Comparison of ENCODE assay signal across 15 cellular contexts in genomic region chr10:62098278-62099121, GRCh38.
A peak's percentile ranks its signal among the peaks of the same experiment; 100 is the strongest.
DNase-seq lines count a peak whose midpoint lies in the region; ATAC-seq and TF ChIP-seq lines count a peak whose summit lies in the region.
"Had no signal": no experiment of that assay in that cellular context is flagged by ENCODE, and none has a peak within 500 bp of the region (broad histone marks: within the 10 kb centered on the region; RNA-seq: fewer than 3 reads in every experiment).

No MANE protein-coding gene starts in this region.

- DNase-seq in activated T-cell treated with anti-CD3 and anti-CD28 coated beads, Interleukin-2, amount 50 U/mL, for 72 hours: peak in 1 of 2 donors; percentile 19
- no peak for DNase-seq in activated T-cell treated with anti-CD3 and anti-CD28 coated beads, Interleukin-2, amount 50 U/mL, for 48 hours
- peak; percentile 8 for DNase-seq in HuH-7 (ENCODE audit: low spot score)
- no peak for DNase-seq in breast epithelium (ENCODE audit: low spot score in 2 of 2)
- DNase-seq in NCI-H2196 treated with DMSO at 0.1 percent for 48 hours (lab: John Stamatoyannopoulos, UW; ENCODE audit: unreplicated experiment): no peak
- no peak for DNase-seq in GM13976 (ENCODE audit: low spot score)
- DNase-seq in GOT3 (lab: John Stamatoyannopoulos, UW): no peak
- DNase-seq: lower lobe of right lung; nephron progenitor cell; SHP77 treated with DMSO at 0.1 percent for 48 hours; stimulated activated CD8-positive, alpha-beta memory T cell treated with anti-CD3 and anti-CD28 coated beads, Interleukin-4, amount 100 ng/mL, for 48 hours; upper lobe of right lung had no signal

- H3K9me3 ChIP-seq in breast epithelium: no peaks in the 10 kb centered on the region
- H3K9me3 ChIP-seq in skeletal muscle tissue (ENCODE audit: control insufficient read depth in 3 of 3, low read length in 3 of 3): no peaks in the 10 kb centered on the region
- H3K9me3 ChIP-seq: BLaER1 treated with 17β-estradiol and CSF1 and Interleukin-3, amounts not matched to agents 10 nM and 100 nM; lower lobe of right lung; right lobe of liver; upper lobe of right lung had no signal

- peaks cover 6 to 13% of the 10 kb centered on the region in 2 donors for H3K36me3 Mint-ChIP-seq in activated T-cell treated with anti-CD3 and anti-CD28 coated beads, Interleukin-2, amount 50 U/mL, for 72 hours (ENCODE audit: insufficient read depth in 2 of 2)

- in situ Hi-C loops in GM13976 (cut with MboI; ENCODE audit: low sequenced_read_pairs, unreplicated experiment): no loop called here

- no peaks in the 10 kb centered on the region for H3K9me3 Mint-ChIP-seq in activated T-cell treated with anti-CD3 and anti-CD28 coated beads, Interleukin-2, amount 50 U/mL, for 72 hours
- H3K9me3 Mint-ChIP-seq: nephron progenitor cell had no signal

- TF ChIP-seq POLR2A in breast epithelium (IDR thresholded peaks at IDR 0.05): no peak

- intact Hi-C loops in breast epithelium (cut with DNase I; ENCODE audit: low total_unique reads): loop anchor here (10.0 kb wide), 1 partner anchor 1134 kb away; no protein-coding TSS in a partner anchor

- peak overlapping the region; percentile 76 for H3K27ac Mint-ChIP-seq in activated T-cell treated with anti-CD3 and anti-CD28 coated beads, Interleukin-2, amount 50 U/mL, for 72 hours
- H3K27ac Mint-ChIP-seq: nephron progenitor cell had no signal

- ATAC-seq in activated T-cell treated with anti-CD3 and anti-CD28 coated beads, Interleukin-2, amount 50 U/mL, for 72 hours (replicated peaks in 1 of 2): peak; percentile 35 to 44
- ATAC-seq: lower lobe of right lung, upper lobe of right lung had no signal

- peaks cover 7 to 20% of the 10 kb centered on the region in 2 donors for H3K4me1 ChIP-seq in breast epithelium
- H3K4me1 ChIP-seq in skeletal muscle tissue (ENCODE audit: control insufficient read depth in 3 of 3, insufficient read depth in 3 of 3, low read length in 3 of 3): peaks cover 11 to 29% (median 11%) of the 10 kb centered on the region in 3 donors

- peaks cover 37% of the 10 kb centered on the region for H3K4me1 Mint-ChIP-seq in activated T-cell treated with anti-CD3 and anti-CD28 coated beads, Interleukin-2, amount 50 U/mL, for 72 hours (ENCODE audit: low read depth)

- H3K27me3 ChIP-seq in breast epithelium (no peaks in the 10 kb centered on the region), skeletal muscle tissue (ENCODE audit: control insufficient read depth in 3 of 3, insufficient read depth in 3 of 3, low read length in 3 of 3) (no peaks in the 10 kb centered on the region)
- H3K27me3 ChIP-seq: BLaER1 treated with 17β-estradiol and CSF1 and Interleukin-3, amounts not matched to agents 10 nM and 100 nM; right lobe of liver; upper lobe of right lung had no signal

- no peak overlapping the region for H3K4me3 Mint-ChIP-seq in activated T-cell treated with anti-CD3 and anti-CD28 coated beads, Interleukin-2, amount 50 U/mL, for 72 hours
- H3K4me3 Mint-ChIP-seq: nephron progenitor cell had no signal

- no peaks in the 10 kb centered on the region for H3K27me3 Mint-ChIP-seq in activated T-cell treated with anti-CD3 and anti-CD28 coated beads, Interleukin-2, amount 50 U/mL, for 72 hours (ENCODE audit: low read depth)

- H3K4me3 ChIP-seq in breast epithelium (no peak overlapping the region), skeletal muscle tissue (ENCODE audit: low read length in 3 of 3) (no peak overlapping the region)
- H3K4me3 ChIP-seq: BLaER1 treated with 17β-estradiol and CSF1 and Interleukin-3, amounts not matched to agents 10 nM and 100 nM; lower lobe of right lung; right lobe of liver; upper lobe of right lung had no signal

- H3K27ac ChIP-seq in breast epithelium: peak overlapping the region; percentile 71 to 84
- peak overlapping the region; percentile 20 for H3K27ac ChIP-seq in skeletal muscle tissue (ENCODE audit: low read depth, low read length)
- H3K27ac ChIP-seq: lower lobe of right lung, right lobe of liver, upper lobe of right lung had no signal

- H3K36me3 ChIP-seq in breast epithelium: no peaks in the 10 kb centered on the region
- peaks cover 0 to 6% (median 0%) of the 10 kb centered on the region in 3 donors for H3K36me3 ChIP-seq in skeletal muscle tissue (ENCODE audit: control insufficient read depth in 3 of 3, insufficient read depth in 3 of 3, low read length in 3 of 3)
- H3K36me3 ChIP-seq: lower lobe of right lung, right lobe of liver, upper lobe of right lung had no signal

- no peak for TF ChIP-seq CTCF in breast epithelium (IDR thresholded peaks at IDR 0.05)
- no peak for TF ChIP-seq CTCF in GM13976 (IDR thresholded peaks at IDR 0.05; ENCODE audit: borderline replicate concordance, control extremely low read depth, extremely low read depth, insufficient read depth, missing control alignments)

- no peak overlapping the region for H3K9ac ChIP-seq in skeletal muscle tissue (ENCODE audit: low read depth in 1 of 3, low read length in 3 of 3)
- H3K9ac ChIP-seq: BLaER1 treated with 17β-estradiol and CSF1 and Interleukin-3, amounts not matched to agents 10 nM and 100 nM had no signal
